27 cellular contexts compared by ENCODE assay signal in genomic region chr5:149301744-149302380, GRCh38. TPM values are rescaled to one million over a fixed set of nuclear protein-coding genes. Genes with fewer than 3 reads are reported as not detected.
DNase-seq lines count a peak whose midpoint lies in the region; ATAC-seq and TF ChIP-seq lines count a peak whose summit lies in the region.
"Had no signal": no experiment of that assay in that cellular context is flagged by ENCODE, and none has a peak within 500 bp of the region (broad histone marks: within the 10 kb centered on the region; RNA-seq: fewer than 3 reads in every experiment).

No MANE protein-coding gene starts in this region.

- no peaks in the 10 kb centered on the region for H3K4me1 Mint-ChIP-seq in endodermal cell
- H3K4me1 Mint-ChIP-seq: activated B cell treated with CpG ODN at 0.5 μM for 24 hours; stimulated activated effector memory CD8-positive, alpha-beta T cell treated with anti-CD3 and anti-CD28 coated beads, Interleukin-12 subunit alpha, Interleukin-12 subunit beta, amount 100 ng/mL, for 72 hours had no signal

- no peaks in the 10 kb centered on the region for H3K9me3 Mint-ChIP-seq in endodermal cell
- H3K9me3 Mint-ChIP-seq: activated B cell treated with CpG ODN at 0.5 μM for 24 hours; activated naive CD4-positive, alpha-beta T cell treated with anti-CD3 and anti-CD28 coated beads for 36 hours; activated T-helper 1 cell treated with anti-CD3 and anti-CD28 coated beads, Interleukin-12 subunit alpha, Interleukin-12 subunit beta, Interleukin-2, Interleukin-4 antibody, amounts not matched to agents 30 ng/mL and 10 ng/mL and 1 ng/mL, durations not matched to agents 14 hours and 24 hours and 36 hours; CD4-positive, alpha-beta T cell; nephron progenitor cell; stimulated activated effector memory CD8-positive, alpha-beta T cell treated with anti-CD3 and anti-CD28 coated beads, Interleukin-12 subunit alpha, Interleukin-12 subunit beta, amount 100 ng/mL, for 72 hours had no signal

- no peaks in the 10 kb centered on the region for H3K9me3 ChIP-seq in endodermal cell (ENCODE audit: control insufficient read depth, low read length)
- H3K9me3 ChIP-seq: adrenal gland, gastroesophageal sphincter, MG63, Peyer's patch, upper lobe of right lung had no signal

- no peak overlapping the region for H3K4me3 Mint-ChIP-seq in endodermal cell
- H3K4me3 Mint-ChIP-seq: activated B cell treated with CpG ODN at 0.5 μM for 24 hours; activated naive CD4-positive, alpha-beta T cell treated with anti-CD3 and anti-CD28 coated beads for 36 hours; activated T-helper 1 cell treated with anti-CD3 and anti-CD28 coated beads, Interleukin-12 subunit alpha, Interleukin-12 subunit beta, Interleukin-2, Interleukin-4 antibody, amounts not matched to agents 30 ng/mL and 10 ng/mL and 1 ng/mL, durations not matched to agents 14 hours and 24 hours and 36 hours; CD4-positive, alpha-beta T cell; nephron progenitor cell; stimulated activated effector memory CD8-positive, alpha-beta T cell treated with anti-CD3 and anti-CD28 coated beads, Interleukin-12 subunit alpha, Interleukin-12 subunit beta, amount 100 ng/mL, for 72 hours had no signal

- 88 to 91% methylated on average over 8 of the region's 8 CpGs for WGBS in endodermal cell (ENCODE audit: insufficient coverage in 1 of 2, insufficient read length in 1 of 2), 2 experiments

- H3K27ac Mint-ChIP-seq in endodermal cell = no peak overlapping the region
- H3K27ac Mint-ChIP-seq: activated B cell treated with CpG ODN at 0.5 μM for 24 hours; activated naive CD4-positive, alpha-beta T cell treated with anti-CD3 and anti-CD28 coated beads for 36 hours; activated T-helper 1 cell treated with anti-CD3 and anti-CD28 coated beads, Interleukin-12 subunit alpha, Interleukin-12 subunit beta, Interleukin-2, Interleukin-4 antibody, amounts not matched to agents 30 ng/mL and 10 ng/mL and 1 ng/mL, durations not matched to agents 14 hours and 24 hours and 36 hours; CD4-positive, alpha-beta T cell; nephron progenitor cell; stimulated activated effector memory CD8-positive, alpha-beta T cell treated with anti-CD3 and anti-CD28 coated beads, Interleukin-12 subunit alpha, Interleukin-12 subunit beta, amount 100 ng/mL, for 72 hours had no signal

- no peak overlapping the region for H3K27ac ChIP-seq in endodermal cell (ENCODE audit: low read depth, low read length)
- H3K27ac ChIP-seq: adrenal gland, cardiac muscle cell, gastroesophageal sphincter, Peyer's patch, upper lobe of right lung had no signal

- TF ChIP-seq CTCF in AG09309 (IDR thresholded peaks at IDR 0.05; ENCODE audit: control insufficient read depth, insufficient read depth, low read depth, low read length, missing control alignments) (no peak), endodermal cell (conservative IDR thresholded peaks at IDR 0.05) (no peak)

- no peaks in the 10 kb centered on the region for H3K4me1 ChIP-seq in endodermal cell (ENCODE audit: control insufficient read depth, insufficient read depth, low read length)
- H3K4me1 ChIP-seq: adrenal gland had no signal

- peaks cover 4% of the 10 kb centered on the region for H3K27me3 Mint-ChIP-seq in endodermal cell (ENCODE audit: insufficient read depth)

- no peaks in the 10 kb centered on the region for H3K27me3 ChIP-seq in endodermal cell (ENCODE audit: control insufficient read depth, insufficient read depth, low read length, poor library complexity, severe bottlenecking)
- H3K27me3 ChIP-seq: adrenal gland, cardiac muscle cell, gastroesophageal sphincter, MG63, Peyer's patch, upper lobe of right lung had no signal

- no peak for ATAC-seq in HG02938 (IDR thresholded peaks at IDR 0.05; ENCODE audit: unreplicated experiment)
- ATAC-seq: gastroesophageal sphincter; right cardiac atrium; stimulated activated effector memory CD8-positive, alpha-beta T cell treated with anti-CD3 and anti-CD28 coated beads, Interleukin-12 subunit alpha, Interleukin-12 subunit beta, amount 100 ng/mL, for 72 hours; upper lobe of right lung had no signal

- DNase-seq in AG09309 (ENCODE audit: low read depth) (peak; percentile 46), ELR (ENCODE audit: low read depth) (peak; percentile 36), astrocyte of the hippocampus (ENCODE audit: low read depth, low spot score) (peak; percentile 51), iris pigment epithelial cell (ENCODE audit: low read depth) (peak; percentile 64), SW 1271 (lab: John Stamatoyannopoulos, UW) (no peak), endodermal cell (no peak), midbrain (lab: John Stamatoyannopoulos, UW) (no peak)
- DNase-seq: ACHN; activated B cell treated with CpG ODN at 0.5 μM for 24 hours; activated naive CD4-positive, alpha-beta T cell treated with anti-CD3 and anti-CD28 coated beads for 36 hours; adrenal gland; CD4-positive, alpha-beta T cell; cortex of kidney; kidney; MG63; NCI-H2029 treated with DMSO at 0.1 percent for 48 hours; nephron progenitor cell; Peyer's patch; right cardiac atrium; SIG-M5; stimulated activated CD4-positive, alpha-beta T cell treated with anti-CD3 and anti-CD28 coated beads, Interleukin-4, amount 100 ng/mL, for 1 hour; upper lobe of right lung had no signal

- H3K36me3 Mint-ChIP-seq in endodermal cell (ENCODE audit: low read depth) = no peaks in the 10 kb centered on the region
- H3K36me3 Mint-ChIP-seq: stimulated activated effector memory CD8-positive, alpha-beta T cell treated with anti-CD3 and anti-CD28 coated beads, Interleukin-12 subunit alpha, Interleukin-12 subunit beta, amount 100 ng/mL, for 72 hours had no signal

- H3K4me3 ChIP-seq in AG09309 (ENCODE audit: control insufficient read depth, low read depth, low read length) (no peak overlapping the region), endodermal cell (ENCODE audit: low read length) (no peak overlapping the region)
- H3K4me3 ChIP-seq: adrenal gland, cardiac muscle cell, gastroesophageal sphincter, MG63, Peyer's patch, upper lobe of right lung had no signal

- no peaks in the 10 kb centered on the region for H3K36me3 ChIP-seq in endodermal cell (ENCODE audit: control insufficient read depth, insufficient read depth, low read length)
- H3K36me3 ChIP-seq: adrenal gland, cardiac muscle cell, Peyer's patch, upper lobe of right lung had no signal

- no peak overlapping the region for H3K9ac ChIP-seq in endodermal cell (ENCODE audit: extremely low read depth, low read length, poor library complexity, severe bottlenecking)

RNA-seq across cellular contexts. Expression of gene AFAP1L1, which starts 30.2 kb away (rescaled TPM):
- under 1 TPM; 0.58 to 0.79 TPM for total RNA-seq in endodermal cell
- polyA plus RNA-seq in endodermal cell (2013, experiment 1 of 2) = 1.4 TPM
- polyA plus RNA-seq in endodermal cell (2013, experiment 2 of 2) = 1.3 TPM
- total RNA-seq: activated B cell treated with CpG ODN at 0.5 μM for 24 hours; activated T-helper 1 cell treated with anti-CD3 and anti-CD28 coated beads, Interleukin-12 subunit alpha, Interleukin-12 subunit beta, Interleukin-2, Interleukin-4 antibody, amounts not matched to agents 30 ng/mL and 10 ng/mL and 1 ng/mL, durations not matched to agents 14 hours and 24 hours and 36 hours had no signal

RNA-seq across cellular contexts. Expression of gene GRPEL2, which starts 43.4 kb away (rescaled TPM):
- 10 to 100 TPM; 26.2 to 31.6 TPM for total RNA-seq in endodermal cell
- polyA plus RNA-seq in endodermal cell (2013, experiment 1 of 2) = 12.4 TPM
- 11.6 TPM for polyA plus RNA-seq in endodermal cell (2013, experiment 2 of 2)

RNA-seq across cellular contexts. Expression of gene PCYOX1L, which starts 56.0 kb away (rescaled TPM):
- 10 to 100 TPM; 11.1 to 11.7 TPM for total RNA-seq in endodermal cell
- polyA plus RNA-seq in endodermal cell (2013, experiment 1 of 2) = 16.1 TPM
- polyA plus RNA-seq in endodermal cell (2013, experiment 2 of 2) = 13.6 TPM

Comparison
In these comparisons a context has a peak if more than half of its experiments do, and no peak if none do; other contexts are left out.
1. DNase-seq: peak in AG09309 (single experiment), ELR (single experiment), astrocyte of the hippocampus (single experiment) and iris pigment epithelial cell (single experiment); none in SW 1271 (0 of 2), endodermal cell (single experiment) and midbrain (single experiment).